13 cellular contexts compared by ENCODE assay signal in the genomic region with DNA sequence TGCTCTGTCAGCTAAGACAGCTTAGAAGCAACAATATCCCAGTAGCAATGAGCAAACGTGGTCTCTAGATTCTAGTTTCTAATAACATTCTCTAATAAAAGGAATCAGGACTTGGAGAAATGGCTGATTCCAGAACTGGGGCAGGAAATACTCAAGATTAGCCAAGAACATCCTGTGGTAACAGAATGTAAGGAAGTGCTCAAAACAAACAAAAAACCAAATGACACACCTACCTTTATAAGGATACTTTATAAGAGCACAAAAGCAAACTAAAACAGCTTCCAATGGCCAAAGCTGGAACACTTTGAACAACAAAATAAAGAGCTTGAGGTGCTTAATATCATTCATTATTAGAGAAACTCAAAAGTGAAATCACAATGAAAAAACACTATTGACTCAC.
"Had no signal": no experiment of that assay in that cellular context is flagged by ENCODE, and none has a peak within 500 bp of the region (broad histone marks: within the 10 kb centered on the region; RNA-seq: fewer than 3 reads in every experiment).

No MANE protein-coding gene starts in this region.

- H3K36me3 Mint-ChIP-seq: type B pancreatic cell had no signal

- ATAC-seq: heart right ventricle, left lobe of liver, natural killer cell had no signal

- H3K27me3 Mint-ChIP-seq: type B pancreatic cell had no signal

- DNase-seq: cortex of kidney; effector memory CD4-positive, alpha-beta T cell; heart right ventricle; hypothalamus; islet precursor cell; natural killer cell; posterior cingulate gyrus; sigmoid colon; stimulated activated naive CD4-positive, alpha-beta T cell treated with Interleukin-2 at 50 U/mL for 16 hours; thyroid gland had no signal

- H3K27ac Mint-ChIP-seq: natural killer cell, type B pancreatic cell had no signal

- H3K4me3 Mint-ChIP-seq: natural killer cell, neural crest cell, type B pancreatic cell had no signal

- H3K4me1 Mint-ChIP-seq: neural crest cell had no signal
